In genomic region chr2:11657646-11658045, GRCh38 we compare ENCODE assay signal across 33 cellular contexts. TPM values are rescaled to one million over a fixed set of nuclear protein-coding genes. Genes with fewer than 3 reads are reported as not detected.
"Had no signal": no experiment of that assay in that cellular context is flagged by ENCODE, and none has a peak within 500 bp of the region (broad histone marks: within the 10 kb centered on the region; RNA-seq: fewer than 3 reads in every experiment).

No MANE protein-coding gene starts in this region.

- H3K36me3 Mint-ChIP-seq: activated CD8-positive, alpha-beta memory T cell treated with anti-CD3 and anti-CD28 coated beads, Interleukin-2, amount 10 ng/mL, durations not matched to agents 7 days and 5 days; naive thymus-derived CD4-positive, alpha-beta T cell had no signal

- H3K4me3 Mint-ChIP-seq: activated CD8-positive, alpha-beta memory T cell treated with anti-CD3 and anti-CD28 coated beads, Interleukin-2, amount 10 ng/mL, durations not matched to agents 7 days and 5 days; activated CD8-positive, alpha-beta T cell treated with anti-CD3 and anti-CD28 coated beads, Interleukin-2, amount 10 ng/mL, durations not matched to agents 7 days and 5 days; activated naive CD8-positive, alpha-beta T cell; activated T-cell treated with anti-CD3 and anti-CD28 coated beads, Interleukin-2, amount 50 U/mL, for 72 hours; mesothelial cell of epicardium; naive thymus-derived CD4-positive, alpha-beta T cell; stimulated activated memory B cell treated with anti-CD40 and anti-IgM and Interleukin-4, amounts not matched to agents 10 μg/mL and 1 μg/mL and 100 μg/mL, for 72 hours; stimulated activated naive CD8-positive, alpha-beta T cell treated with anti-CD3 and anti-CD28 coated beads, Interleukin-15, amount 100 ng/mL, for 72 hours; WTC11 had no signal

- H3K27ac Mint-ChIP-seq: activated CD8-positive, alpha-beta memory T cell treated with anti-CD3 and anti-CD28 coated beads, Interleukin-2, amount 10 ng/mL, durations not matched to agents 7 days and 5 days; activated CD8-positive, alpha-beta T cell treated with anti-CD3 and anti-CD28 coated beads, Interleukin-2, amount 10 ng/mL, durations not matched to agents 7 days and 5 days; activated naive CD8-positive, alpha-beta T cell; activated T-cell treated with anti-CD3 and anti-CD28 coated beads, Interleukin-2, amount 50 U/mL, for 72 hours; mesothelial cell of epicardium; naive thymus-derived CD4-positive, alpha-beta T cell; stimulated activated memory B cell treated with anti-CD40 and anti-IgM and Interleukin-4, amounts not matched to agents 10 μg/mL and 1 μg/mL and 100 μg/mL, for 72 hours; WTC11 had no signal

- H3K4me1 Mint-ChIP-seq: activated CD8-positive, alpha-beta memory T cell treated with anti-CD3 and anti-CD28 coated beads, Interleukin-2, amount 10 ng/mL, durations not matched to agents 7 days and 5 days; naive thymus-derived CD4-positive, alpha-beta T cell; stimulated activated memory B cell treated with anti-CD40 and anti-IgM and Interleukin-4, amounts not matched to agents 10 μg/mL and 1 μg/mL and 100 μg/mL, for 72 hours; stimulated activated naive CD8-positive, alpha-beta T cell treated with anti-CD3 and anti-CD28 coated beads, Interleukin-15, amount 100 ng/mL, for 72 hours; WTC11 had no signal

- ATAC-seq: activated CD8-positive, alpha-beta memory T cell treated with anti-CD3 and anti-CD28 coated beads, Interleukin-2, amount 10 ng/mL, durations not matched to agents 7 days and 5 days; activated CD8-positive, alpha-beta T cell treated with anti-CD3 and anti-CD28 coated beads, Interleukin-2, amount 10 ng/mL, durations not matched to agents 7 days and 5 days; activated T-cell treated with anti-CD3 and anti-CD28 coated beads, Interleukin-2, amount 50 U/mL, for 72 hours; body of pancreas; left ventricle myocardium superior; naive thymus-derived CD4-positive, alpha-beta T cell; pancreas; stimulated activated naive CD8-positive, alpha-beta T cell treated with anti-CD3 and anti-CD28 coated beads, Interleukin-15, amount 100 ng/mL, for 72 hours; WTC11 had no signal

- H3K36me3 ChIP-seq: esophagus squamous epithelium, pancreas, upper lobe of left lung, vagina had no signal

- FAIRE-seq: colon, pancreas had no signal

- H3K4me1 ChIP-seq: body of pancreas, pancreas, upper lobe of left lung, vagina had no signal

- H3K27me3 ChIP-seq: body of pancreas, pancreas, upper lobe of left lung, vagina had no signal

- H3K4me3 ChIP-seq: body of pancreas, esophagus squamous epithelium, pancreas, skin epidermis, upper lobe of left lung, vagina had no signal

- DNase-seq: activated CD4-positive, alpha-beta T cell treated with anti-CD3 and anti-CD28 coated beads for 1 hour; activated CD4-positive, alpha-beta T cell treated with anti-CD3 and anti-CD28 coated beads, Interleukin-2, amount 50 U/mL, for 1 hour; activated CD8-positive, alpha-beta memory T cell treated with anti-CD3 and anti-CD28 coated beads, Interleukin-2, amount 10 ng/mL, durations not matched to agents 7 days and 5 days; activated CD8-positive, alpha-beta T cell treated with anti-CD3 and anti-CD28 coated beads, Interleukin-2, amount 10 ng/mL, durations not matched to agents 7 days and 5 days; activated naive CD4-positive, alpha-beta T cell; activated T-cell treated with anti-CD3 and anti-CD28 coated beads, Interleukin-2, amount 50 U/mL, for 72 hours; aorta; body of pancreas; dermis blood vessel endothelial cell; effector CD4-positive, alpha-beta T cell; esophagus squamous epithelium; foreskin melanocyte; islet precursor cell; left cardiac atrium; left ventricle myocardium superior; naive thymus-derived CD4-positive, alpha-beta T cell; pancreas; right cardiac atrium; stimulated activated CD4-positive, alpha-beta T cell treated with anti-CD3 and anti-CD28 coated beads, Interleukin-4, amount 100 ng/mL, for 24 hours; stimulated activated naive CD8-positive, alpha-beta T cell treated with anti-CD3 and anti-CD28 coated beads, Interleukin-15, amount 100 ng/mL, for 72 hours; T-helper 2 cell; upper lobe of left lung had no signal

- H3K27ac ChIP-seq: body of pancreas, epithelial cell of prostate, esophagus squamous epithelium, pancreas, skin epidermis, upper lobe of left lung, vagina had no signal

- H3K9me3 ChIP-seq: body of pancreas, esophagus squamous epithelium, pancreas, upper lobe of left lung, vagina had no signal

RNA-seq across cellular contexts. Expression of gene NTSR2, which starts 12.3 kb away (rescaled TPM):
- total RNA-seq: activated CD8-positive, alpha-beta memory T cell treated with anti-CD3 and anti-CD28 coated beads, Interleukin-2, amount 10 ng/mL, durations not matched to agents 7 days and 5 days; activated CD8-positive, alpha-beta T cell treated with anti-CD3 and anti-CD28 coated beads, Interleukin-2, amount 10 ng/mL, durations not matched to agents 7 days and 5 days; activated T-cell treated with anti-CD3 and anti-CD28 coated beads, Interleukin-2, amount 50 U/mL, for 72 hours; aorta; body of pancreas; dermis blood vessel endothelial cell; esophagus squamous epithelium; left ventricle myocardium superior; lung microvascular endothelial cell; mesothelial cell of epicardium; naive thymus-derived CD4-positive, alpha-beta T cell; pancreas; pulmonary artery endothelial cell; upper lobe of left lung; vagina; WTC11 had no signal
- polyA plus RNA-seq: aorta; naive thymus-derived CD4-positive, alpha-beta T cell; neural cell; pancreas had no signal
